ENCODE assay signal across 8 cellular contexts in the genomic region with DNA sequence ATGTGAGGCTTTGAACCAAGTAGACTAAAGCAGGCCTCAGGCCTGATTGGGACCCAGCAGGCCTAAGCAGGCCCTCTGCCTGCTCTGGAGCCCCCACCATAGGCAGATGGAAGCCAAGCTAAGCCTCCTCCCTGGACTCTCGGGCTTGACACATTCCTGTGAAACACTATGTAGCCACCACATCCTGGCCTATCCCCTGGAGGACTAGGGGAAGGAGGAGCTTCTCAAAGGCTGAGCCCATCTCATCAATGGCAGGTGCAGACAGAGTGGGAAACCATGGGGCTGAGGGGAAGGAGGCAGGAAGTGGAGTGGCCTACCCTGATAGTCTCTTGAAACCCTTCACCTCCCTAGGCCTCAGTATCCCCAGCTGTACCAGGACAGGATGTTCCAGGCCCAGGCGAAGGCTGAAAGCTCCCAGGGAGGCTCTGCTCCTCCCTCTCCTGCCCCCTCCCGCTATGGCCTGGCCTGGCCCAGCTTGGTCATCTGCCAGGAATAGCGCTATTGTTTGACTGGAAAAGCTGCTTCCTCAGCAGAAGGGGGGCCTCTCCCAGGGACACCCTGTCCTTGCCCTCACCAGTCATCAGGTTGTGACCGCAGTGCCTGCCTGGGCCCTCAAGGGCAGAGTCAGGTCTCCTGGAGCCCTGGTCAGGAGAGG. TPM values are rescaled to one million over a fixed set of nuclear protein-coding genes. Genes with fewer than 3 reads are reported as not detected.
DNase-seq lines count a peak whose midpoint lies in the region; ATAC-seq and TF ChIP-seq lines count a peak whose summit lies in the region.

No MANE protein-coding gene starts in this region.

- H3K27me3 ChIP-seq in transverse colon = no peaks in the 10 kb centered on the region

- peaks cover 27 to 41% (median 34%) of the 10 kb centered on the region in 4 donors for H3K4me1 ChIP-seq in transverse colon

- in situ Hi-C loops in transverse colon (cut with MboI; ENCODE audit: low pct_ligation_motif_present in 1 of 4, low pct_unique_long_range_greater_than_20kb in 1 of 4, low sequenced_read_pairs in 3 of 4) = loop anchor here in 1 of 4 donors (25.0 kb wide), 1 partner anchor 96 kb away; the partner anchor contains the start of genes RNF215 and SEC14L2

- TF ChIP-seq CTCF in transverse colon (IDR thresholded peaks at IDR 0.05) = no peak

- peak; percentile 95 for TF ChIP-seq EP300 in transverse colon (IDR thresholded peaks at IDR 0.05; ENCODE audit: low read depth)

- DNase-seq in NCI-H82 (lab: John Stamatoyannopoulos, UW) = peak; percentile 48
- DNase-seq in NCI-H82 treated with DMSO at 0.1 percent for 48 hours (lab: John Stamatoyannopoulos, UW; ENCODE audit: unreplicated experiment) = no peak
- peak; percentile 75 for DNase-seq in RPMI7951 (ENCODE audit: low read depth)
- DNase-seq in effector memory CD8-positive, alpha-beta T cell = no peak
- no peak for DNase-seq in memory B cell (ENCODE audit: low spot score in 2 of 2)
- DNase-seq in transverse colon = peak; percentile 74
- no peak for DNase-seq in activated gamma-delta T cell treated with Interleukin-2 at 50 U/mL for 16 hours
- no peak for DNase-seq in stimulated activated CD4-positive, alpha-beta T cell treated with anti-CD3 and anti-CD28 coated beads, Interleukin-15, amount 100 ng/mL, for 24 hours

- H3K4me3 ChIP-seq in transverse colon = no peak overlapping the region

- H3K27ac Mint-ChIP-seq in effector memory CD8-positive, alpha-beta T cell = peak overlapping the region; percentile 76 to 90
- no peak overlapping the region for H3K27ac Mint-ChIP-seq in memory B cell

- peaks cover 47% of the 10 kb centered on the region for H3K36me3 Mint-ChIP-seq in effector memory CD8-positive, alpha-beta T cell (ENCODE audit: insufficient read depth)
- H3K36me3 Mint-ChIP-seq in memory B cell = peaks cover 19% of the 10 kb centered on the region

- H3K9me3 Mint-ChIP-seq in effector memory CD8-positive, alpha-beta T cell = no peaks in the 10 kb centered on the region
- H3K9me3 Mint-ChIP-seq in memory B cell = no peaks in the 10 kb centered on the region

- peaks cover 0 to 35% (median 15%) of the 10 kb centered on the region in 4 donors for H3K36me3 ChIP-seq in transverse colon

- peaks cover 32% of the 10 kb centered on the region in 2 donors for H3K4me1 Mint-ChIP-seq in effector memory CD8-positive, alpha-beta T cell (ENCODE audit: low read depth in 2 of 2)
- peaks cover 29% of the 10 kb centered on the region for H3K4me1 Mint-ChIP-seq in memory B cell

- H3K27me3 Mint-ChIP-seq in effector memory CD8-positive, alpha-beta T cell = no peaks in the 10 kb centered on the region
- no peaks in the 10 kb centered on the region for H3K27me3 Mint-ChIP-seq in memory B cell

- intact Hi-C loops in transverse colon (cut with DNase I; ENCODE audit: low total_unique reads) = no loop called here

- H3K4me3 Mint-ChIP-seq in effector memory CD8-positive, alpha-beta T cell = peak overlapping the region in 1 of 2 donors; percentile 94
- peak overlapping the region; percentile 94 for H3K4me3 Mint-ChIP-seq in memory B cell

- no peaks in the 10 kb centered on the region for H3K9me3 ChIP-seq in transverse colon

- 22% methylated on average over 3 of the region's 5 CpGs; no CpG with 5 or more reads in 1 of the 2 donors for WGBS in transverse colon (ENCODE audit: low coverage in 1 of 2), 2 donors

- no peak for ATAC-seq in effector memory CD8-positive, alpha-beta T cell (replicated peaks)
- no peak for ATAC-seq in memory B cell (ENCODE audit: low read depth)

- no peak for TF ChIP-seq POLR2A in transverse colon (IDR thresholded peaks at IDR 0.05)

- peak overlapping the region; percentile 89 to 93 (median 90) for H3K27ac ChIP-seq in transverse colon

RNA-seq across cellular contexts. Expression of gene CASTOR1, which starts 1.5 kb away (rescaled TPM):
- total RNA-seq in RPMI7951 (2014; rRNA removed; shearing (Covaris generic)) = 9.6 and 16.6 TPM in 2 replicates
- total RNA-seq in transverse colon = 1 to 10 TPM in 2 of 4 donors, not detected in 2; 5.6 to 6.8 TPM

RNA-seq across cellular contexts. Expression of gene OSM, which starts 24.2 kb away (rescaled TPM):
- total RNA-seq in RPMI7951 (2014; rRNA removed; shearing (Covaris generic)) = not detected in 2 replicates
- not detected for total RNA-seq in transverse colon

RNA-seq across cellular contexts. Expression of gene TBC1D10A, which starts 35.9 kb away (rescaled TPM):
- total RNA-seq in RPMI7951 (2014; rRNA removed; shearing (Covaris generic)) = 18.5 and 23.2 TPM in 2 replicates
- total RNA-seq in transverse colon = 10 to 100 TPM; 27.9 to 72.2 (median 45.7) TPM

RNA-seq across cellular contexts. Expression of gene LIF, which starts 44.2 kb away (rescaled TPM):
- 3.1 and 4.1 TPM in 2 replicates for total RNA-seq in RPMI7951 (2014; rRNA removed; shearing (Covaris generic))
- total RNA-seq in transverse colon = 1 to 10 TPM; 4.0 to 5.2 (median 4.4) TPM

Comparison
In these comparisons a context has a peak if more than half of its experiments do, and no peak if none do; other contexts are left out.
1. DNase-seq: peak in NCI-H82 (single experiment), RPMI7951 (single experiment) and transverse colon (single experiment); none in NCI-H82 treated with DMSO at 0.1 percent for 48 hours (single experiment), effector memory CD8-positive, alpha-beta T cell (0 of 3), memory B cell (0 of 2), activated gamma-delta T cell treated with Interleukin-2 at 50 U/mL for 16 hours (single experiment) and stimulated activated CD4-positive, alpha-beta T cell treated with anti-CD3 and anti-CD28 coated beads, Interleukin-15, amount 100 ng/mL, for 24 hours (single experiment).